Comparison of ENCODE assay signal across 8 cellular contexts in genomic region chrX:24494544-24495113, GRCh38. TPM values are rescaled to one million over a fixed set of nuclear protein-coding genes. Genes with fewer than 3 reads are reported as not detected.
A peak's percentile ranks its signal among the peaks of the same experiment; 100 is the strongest.
DNase-seq lines count a peak whose midpoint lies in the region; TF ChIP-seq lines count a peak whose summit lies in the region.

No MANE protein-coding gene starts in this region.

- H3K9ac ChIP-seq in mammary epithelial cell (ENCODE audit: insufficient read depth, low read length), result no peak overlapping the region

- H3K27ac ChIP-seq in mammary epithelial cell (ENCODE audit: insufficient read depth, low read depth, low read length), result no peak overlapping the region

- peak; percentile 62 for DNase-seq in ELR (ENCODE audit: low read depth)
- DNase-seq in NCI-H2081 treated with DMSO at 0.1 percent for 48 hours (lab: John Stamatoyannopoulos, UW), result peak; percentile 10
- DNase-seq in mammary epithelial cell, result peak; percentile 81
- peak; percentile 11 for DNase-seq in medulla oblongata (ENCODE audit: extremely low spot score)
- no peak for DNase-seq in Kasumi-1 (lab: John Stamatoyannopoulos, UW)
- no peak for DNase-seq in anterior cingulate cortex (lab: John Stamatoyannopoulos, UW)
- no peak for DNase-seq in stimulated activated naive CD4-positive, alpha-beta T cell treated with Interleukin-2 at 50 U/mL for 16 hours (lab: John Stamatoyannopoulos, UW)
- DNase-seq in SW 1271 (lab: John Stamatoyannopoulos, UW), result no peak

- H3K27me3 ChIP-seq in mammary epithelial cell (ENCODE audit: insufficient read depth, low read length), result no peaks in the 10 kb centered on the region

- intact Hi-C loops in mammary epithelial cell (cut with micrococcal nuclease), result no loop called here

- WGBS in mammary epithelial cell (ENCODE audit: low coverage, missing lambda C conversion rate), result 57% methylated on average over 8 of the region's 8 CpGs

- no TSS peak for BruUV-seq in mammary epithelial cell (replicated peaks; lab: Mats Ljungman, UMichigan)

- no peak overlapping the region for H3K4me3 ChIP-seq in mammary epithelial cell (replicated peaks in 1 of 3; ENCODE audit: insufficient read depth in 1 of 3, low read depth in 2 of 3, low read length in 3 of 3)

- H4K20me1 ChIP-seq in mammary epithelial cell (ENCODE audit: insufficient read depth, low read length), result no peaks in the 10 kb centered on the region

- no peaks in the 10 kb centered on the region for H3K9me3 ChIP-seq in mammary epithelial cell (replicated peaks; ENCODE audit: insufficient read depth, low read length)

- H3K79me2 ChIP-seq in mammary epithelial cell (ENCODE audit: insufficient read depth, low read length), result no peaks in the 10 kb centered on the region

- no peaks in the 10 kb centered on the region for H3K4me1 ChIP-seq in mammary epithelial cell (ENCODE audit: insufficient read depth, low read length)

- CTCF ChIA-PET in mammary epithelial cell (lab: Charles Lee; ENCODE audit: low non-redundant PET), result no interaction called here

- TF ChIP-seq CTCF in mammary epithelial cell (conservative IDR thresholded peaks at IDR 0.05 in 1 of 2, IDR thresholded peaks at IDR 0.05 in 1 of 2; ENCODE audit: extremely low read depth in 1 of 2, insufficient read depth in 1 of 2, low read depth in 1 of 2, low read length in 2 of 2), result no peak

- dilution Hi-C loops in mammary epithelial cell (cut with HindIII; ENCODE audit: low sequenced_read_pairs), result loop anchor here (5.0 kb wide), 1 partner anchor 97 kb away; no protein-coding TSS in a partner anchor

- in situ Hi-C loops in mammary epithelial cell (cut with MboI; ENCODE audit: low sequenced_read_pairs in 2 of 2), result loop anchor here in 1 of 2 donors (5.0 kb wide), 1 partner anchor 102 kb away; no protein-coding TSS in a partner anchor

- no peaks in the 10 kb centered on the region for H3K36me3 ChIP-seq in mammary epithelial cell (ENCODE audit: insufficient read depth, low read length)

- H3K4me2 ChIP-seq in mammary epithelial cell (ENCODE audit: insufficient read depth, low read depth, low read length), result no peak overlapping the region

- H2AFZ ChIP-seq in mammary epithelial cell (ENCODE audit: low read depth, low read length), result no peak overlapping the region

RNA-seq across cellular contexts. Expression of gene PDK3, which starts 29.5 kb away (rescaled TPM):
- 1 to 10 TPM; 1.2 to 6.0 TPM for total RNA-seq in mammary epithelial cell
- 9.2 TPM for polyA plus RNA-seq in mammary epithelial cell
- 15.6 TPM for polyA minus RNA-seq in mammary epithelial cell

Comparison
In these comparisons a context has a peak if more than half of its experiments do, and no peak if none do; other contexts are left out.
1. DNase-seq: peak in ELR (single experiment), NCI-H2081 treated with DMSO at 0.1 percent for 48 hours (single experiment), mammary epithelial cell (single experiment) and medulla oblongata (single experiment); none in Kasumi-1 (0 of 2), anterior cingulate cortex (0 of 58), stimulated activated naive CD4-positive, alpha-beta T cell treated with Interleukin-2 at 50 U/mL for 16 hours (single experiment) and SW 1271 (0 of 2).